ENCODE assay signal across 1 cellular context in genomic region chr11:99383628-99384300, GRCh38.
TF ChIP-seq lines count a peak whose summit lies in the region.

No MANE protein-coding gene starts in this region.

TF ChIP-seq in GM23338, 12 proteins besides CTCF, POLR2A, EP300 and RAD21 (continued from another document):
- no peak for TF ChIP-seq ZNF114 (CRISPR knock-in tag; IDR thresholded peaks at IDR 0.05)
- no peak for TF ChIP-seq ZNF462 (CRISPR knock-in tag; IDR thresholded peaks at IDR 0.05)
